Comparison of ENCODE assay signal across 8 cellular contexts in genomic region chr7:66921396-66921917, GRCh38. TPM values are rescaled to one million over a fixed set of nuclear protein-coding genes. Genes with fewer than 3 reads are reported as not detected.
A peak's percentile ranks its signal among the peaks of the same experiment; 100 is the strongest.
DNase-seq lines count a peak whose midpoint lies in the region; ATAC-seq, FAIRE-seq and TF ChIP-seq lines count a peak whose summit lies in the region.

No MANE protein-coding gene starts in this region.

- H3F3A ChIP-seq in PC-9 (ENCODE audit: insufficient read depth, low read depth) (no peaks in the 10 kb centered on the region; the same call in 1 of the 2 replicates), smooth muscle cell (ENCODE audit: low read depth) (no peaks in the 10 kb centered on the region)

- TF ChIP-seq RAD21 in A549 (conservative IDR thresholded peaks at IDR 0.05 in 1 of 2, IDR thresholded peaks at IDR 0.05 in 1 of 2), result no peak; a peak in 1 of 5 replicates

- H3K9me2 ChIP-seq in PC-9 (ENCODE audit: insufficient read depth), result no peaks in the 10 kb centered on the region

- H3K4me3 ChIP-seq in A549, result peak overlapping the region; percentile 93
- H3K4me3 ChIP-seq in PC-9, result peak overlapping the region; percentile 82
- peak overlapping the region; percentile 90 for H3K4me3 ChIP-seq in brain microvascular endothelial cell (ENCODE audit: low read depth, low read length)
- peak overlapping the region; percentile 78 for H3K4me3 ChIP-seq in smooth muscle cell

- TF ChIP-seq POLR2A in A549 (IDR thresholded peaks at IDR 0.05; ENCODE audit: low read length), result no peak

- H3K27me3 ChIP-seq in PC-9 (ENCODE audit: insufficient read depth, low read depth), result no peaks in the 10 kb centered on the region
- no peaks in the 10 kb centered on the region for H3K27me3 ChIP-seq in brain microvascular endothelial cell (replicated peaks)
- H3K27me3 ChIP-seq in smooth muscle cell (ENCODE audit: low read depth), result no peaks in the 10 kb centered on the region

- H3K4me2 ChIP-seq in A549, result peak overlapping the region; percentile 92
- peak overlapping the region; percentile 96 for H3K4me2 ChIP-seq in PC-9
- H3K4me2 ChIP-seq in smooth muscle cell, result peak overlapping the region; percentile 87

- BruUV-seq in PC-9 (replicated peaks; lab: Mats Ljungman, UMichigan), result no TSS peak

- CTCF ChIA-PET in A549 (lab: Yijun Ruan, JAX) (no interaction called here), PC-9 (lab: Charles Lee) (no interaction called here)

- H2AFZ ChIP-seq in PC-9, result peak overlapping the region; percentile 71
- no peak overlapping the region for H2AFZ ChIP-seq in smooth muscle cell (ENCODE audit: low read depth)

- 1% methylated on average over 18 of the region's 47 CpGs for WGBS in A549 (ENCODE audit: missing lambda C conversion rate)
- under 1% methylated on average over 25 of the region's 47 CpGs for WGBS in smooth muscle cell (ENCODE audit: low lambda C conversion rate)

- FAIRE-seq in A549 (lab: Jason Lieb, UNC), result no peak

- TF ChIP-seq CTCF in A549 (IDR thresholded peaks at IDR 0.05) (no peak), PC-9 (conservative IDR thresholded peaks at IDR 0.05) (no peak), brain microvascular endothelial cell (IDR thresholded peaks at IDR 0.05; ENCODE audit: low read depth, low read length, missing control alignments) (no peak), smooth muscle cell (IDR thresholded peaks at IDR 0.05; ENCODE audit: borderline replicate concordance, insufficient read depth, poor library complexity, severe bottlenecking) (no peak)

- in situ Hi-C loops in brain microvascular endothelial cell (cut with HindIII; ENCODE audit: low pct_ligation_motif_present, low sequenced_read_pairs), result no loop called here

- POLR2A ChIA-PET in A549 (lab: Yijun Ruan, JAX) (interaction anchor here (0.6 to 1.4 kb wide), 7 partner anchors 31 to 381 kb away, joined by 3 to 7 read pairs (median 5); partner anchors contain the start of genes KCTD7, RABGEF1 and SBDS), PC-9 (lab: Charles Lee; ENCODE audit: unreplicated experiment) (interaction anchor here (0.6 kb wide), 1 partner anchor 8 kb away, joined by 7 read pairs; no protein-coding TSS in a partner anchor)

- intact Hi-C loops in PC-9 (cut with micrococcal nuclease; ENCODE audit: unreplicated experiment), result loop anchor here (10.0 kb wide), 1 partner anchor 73 kb away; the partner anchor contains the start of genes SBDS and TYW1

- no peak for TF ChIP-seq EP300 in A549 (IDR thresholded peaks at IDR 0.05)

- H3K4me1 ChIP-seq in A549 (peaks cover 21% of the 10 kb centered on the region; the same call in 1 of the 3 replicates), PC-9 (replicated peaks; ENCODE audit: insufficient read depth) (peaks cover 17% of the 10 kb centered on the region), smooth muscle cell (ENCODE audit: low read depth) (peaks cover 17% of the 10 kb centered on the region)

- H3K27ac Mint-ChIP-seq in immature natural killer cell, result peak overlapping the region; percentile 94 to 100 (median 98)

- DNase-seq in A549 (ENCODE audit: low read depth in 1 of 2, low spot score in 1 of 2), result peak in 1 of 2 experiments; percentile 13
- DNase-seq in PC-9, result no peak
- DNase-seq in brain microvascular endothelial cell, result peak; percentile 22
- DNase-seq in immature natural killer cell, result peak; percentile 22 to 32 (median 23)
- DNase-seq in smooth muscle cell (lab: John Stamatoyannopoulos, UW; ENCODE audit: unreplicated experiment), result peak; percentile 11
- DNase-seq in SIG-M5 (lab: John Stamatoyannopoulos, UW), result no peak

- H3K9me3 ChIP-seq in A549 (no peaks in the 10 kb centered on the region), PC-9 (ENCODE audit: insufficient read depth, low read depth) (no peaks in the 10 kb centered on the region), smooth muscle cell (replicated peaks; ENCODE audit: low read depth) (no peaks in the 10 kb centered on the region)

- ATAC-seq in A549, result peak; percentile 48 to 57; a peak in 4 of 6 replicates
- peak; percentile 27 for ATAC-seq in GM18502 (IDR thresholded peaks at IDR 0.05; ENCODE audit: poor library complexity, unreplicated experiment)
- peak; percentile 30 for ATAC-seq in HG03066 (IDR thresholded peaks at IDR 0.05; ENCODE audit: low read depth, unreplicated experiment)

- peak overlapping the region; percentile 90 to 98 (median 97) for H3K4me3 Mint-ChIP-seq in immature natural killer cell

- H3K36me3 ChIP-seq in PC-9 (ENCODE audit: low read depth) (peaks cover 5% of the 10 kb centered on the region; the same call in 1 of the 2 replicates), brain microvascular endothelial cell (replicated peaks) (no peaks in the 10 kb centered on the region), smooth muscle cell (ENCODE audit: low read depth) (no peaks in the 10 kb centered on the region)

- H3K79me2 ChIP-seq in PC-9 (ENCODE audit: low read depth), result peaks cover 64% of the 10 kb centered on the region
- H3K79me2 ChIP-seq in smooth muscle cell (ENCODE audit: low read depth), result peaks cover 52% of the 10 kb centered on the region

- H3K9me3 Mint-ChIP-seq in immature natural killer cell, result no peaks in the 10 kb centered on the region

- H3K27ac ChIP-seq in A549 (peak overlapping the region; percentile 95 to 96), PC-9 (peak overlapping the region; percentile 44; the same call in 1 of the 2 replicates), brain microvascular endothelial cell (peak overlapping the region; percentile 80), smooth muscle cell (ENCODE audit: low read depth) (peak overlapping the region; percentile 57)

- H3K4me1 Mint-ChIP-seq in immature natural killer cell, result peaks cover 40 to 46% of the 10 kb centered on the region in 2 donors

- H3K9ac ChIP-seq in smooth muscle cell (ENCODE audit: low read depth), result peak overlapping the region; percentile 88

- H3K36me3 Mint-ChIP-seq in immature natural killer cell, result peaks cover 0 to 7% (median 0%) of the 10 kb centered on the region in 3 donors

- H3K27me3 Mint-ChIP-seq in immature natural killer cell (ENCODE audit: low read depth in 3 of 3), result peaks cover 14 to 24% (median 17%) of the 10 kb centered on the region in 3 donors

- peaks cover 21% of the 10 kb centered on the region for H4K20me1 ChIP-seq in PC-9 (ENCODE audit: insufficient read depth)
- H4K20me1 ChIP-seq in smooth muscle cell (ENCODE audit: low read depth), result peaks cover 42% of the 10 kb centered on the region

TF ChIP-seq in A549, 52 proteins besides CTCF, POLR2A, EP300 and RAD21:
- TF ChIP-seq, protein P1, sequence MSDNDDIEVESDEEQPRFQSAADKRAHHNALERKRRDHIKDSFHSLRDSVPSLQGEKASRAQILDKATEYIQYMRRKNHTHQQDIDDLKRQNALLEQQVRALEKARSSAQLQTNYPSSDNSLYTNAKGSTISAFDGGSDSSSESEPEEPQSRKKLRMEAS (IDR thresholded peaks at IDR 0.05), result no peak
- TF ChIP-seq RNF2 (IDR thresholded peaks at IDR 0.05; ENCODE audit: borderline replicate concordance, low read depth) (no peak), ESRRA (IDR thresholded peaks at IDR 0.05; ENCODE audit: borderline replicate concordance, low read length) (no peak), POLR2AphosphoS2 (conservative IDR thresholded peaks at IDR 0.05; ENCODE audit: low read length) (no peak), MAZ (IDR thresholded peaks at IDR 0.05; ENCODE audit: borderline replicate concordance, low read depth, low read length) (no peak), HOXB5 (CRISPR knock-in tag; IDR thresholded peaks at IDR 0.05) (no peak), HOXB13 (CRISPR knock-in tag; IDR thresholded peaks at IDR 0.05; ENCODE audit: low read depth) (no peak), GATA3 (IDR thresholded peaks at IDR 0.05; ENCODE audit: borderline replicate concordance) (no peak), RFX5 (IDR thresholded peaks at IDR 0.05) (no peak), FOSB (CRISPR knock-in tag; IDR thresholded peaks at IDR 0.05) (no peak), HOXA7 (CRISPR knock-in tag; IDR thresholded peaks at IDR 0.05) (no peak), CBX2 (IDR thresholded peaks at IDR 0.05; ENCODE audit: borderline replicate concordance, low read depth) (no peak), MAFK (IDR thresholded peaks at IDR 0.05; ENCODE audit: partially characterized antibody) (no peak), CEBPB (IDR thresholded peaks at IDR 0.05) (no peak), SREBF2 (IDR thresholded peaks at IDR 0.05) (no peak), TP53 (CRISPR knock-in tag; IDR thresholded peaks at IDR 0.05) (no peak), HEYL (CRISPR knock-in tag; IDR thresholded peaks at IDR 0.05) (no peak), ZC3H11A (IDR thresholded peaks at IDR 0.05) (no peak), ZNF302 (CRISPR knock-in tag; IDR thresholded peaks at IDR 0.05) (no peak)
- TF ChIP-seq, protein P2, sequence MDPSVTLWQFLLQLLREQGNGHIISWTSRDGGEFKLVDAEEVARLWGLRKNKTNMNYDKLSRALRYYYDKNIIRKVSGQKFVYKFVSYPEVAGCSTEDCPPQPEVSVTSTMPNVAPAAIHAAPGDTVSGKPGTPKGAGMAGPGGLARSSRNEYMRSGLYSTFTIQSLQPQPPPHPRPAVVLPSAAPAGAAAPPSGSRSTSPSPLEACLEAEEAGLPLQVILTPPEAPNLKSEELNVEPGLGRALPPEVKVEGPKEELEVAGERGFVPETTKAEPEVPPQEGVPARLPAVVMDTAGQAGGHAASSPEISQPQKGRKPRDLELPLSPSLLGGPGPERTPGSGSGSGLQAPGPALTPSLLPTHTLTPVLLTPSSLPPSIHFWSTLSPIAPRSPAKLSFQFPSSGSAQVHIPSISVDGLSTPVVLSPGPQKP (IDR thresholded peaks at IDR 0.05; ENCODE audit: low read depth, low read length), result no peak
TF ChIP-seq in A549: peak in this region for 0.

RNA-seq across cellular contexts. Expression of gene TMEM248, which starts 0.4 kb away (rescaled TPM):
- polyA plus RNA-seq in A549 (2011; rRNA removed) (128 and 139 TPM in 2 replicates), A549 (2017; fragmentation: RNase III; extraction: RNeasy Plus Mini Kit Qiagen cat#74134 plus additional on column Dnase treatment) (53.7 to 57.4 TPM (median 55.3 TPM) in 3 replicates), immature natural killer cell (100 to 1,000 TPM; 107 to 124 (median 114) TPM), smooth muscle cell (75.1 and 83.1 TPM in 2 replicates)
- polyA plus RNA-seq in A549 (2012; cell fraction: cytosol; rRNA removed), result 169 and 196 TPM in 2 replicates
- polyA plus RNA-seq in A549 (2012; cell fraction: nucleus; rRNA removed), result 106 and 138 TPM in 2 replicates
- polyA minus RNA-seq in A549 (2011; rRNA and poly(A)+ RNA removed), result 304 and 345 TPM in 2 replicates
- total RNA-seq in PC-9 (2021) (83.6 and 84.3 TPM in 2 replicates), smooth muscle cell (68.2 and 79.6 TPM in 2 replicates)

Comparison
In these comparisons a context has a peak if more than half of its experiments do, and no peak if none do; other contexts are left out.
1. DNase-seq: peak in brain microvascular endothelial cell (single experiment), immature natural killer cell (3 of 3) and smooth muscle cell (single experiment); none in PC-9 (0 of 2) and SIG-M5 (single experiment).
2. H3K27ac ChIP-seq: peak in every context shown above with its lines; median percentile 96 in A549; 80 in brain microvascular endothelial cell; 57 in smooth muscle cell; 44 in PC-9.
3. Peak in every context shown above with its lines, with median percentiles within 50 percentile points of each other: ATAC-seq, H3K4me2 ChIP-seq and H3K4me3 ChIP-seq.